In the genomic region with DNA sequence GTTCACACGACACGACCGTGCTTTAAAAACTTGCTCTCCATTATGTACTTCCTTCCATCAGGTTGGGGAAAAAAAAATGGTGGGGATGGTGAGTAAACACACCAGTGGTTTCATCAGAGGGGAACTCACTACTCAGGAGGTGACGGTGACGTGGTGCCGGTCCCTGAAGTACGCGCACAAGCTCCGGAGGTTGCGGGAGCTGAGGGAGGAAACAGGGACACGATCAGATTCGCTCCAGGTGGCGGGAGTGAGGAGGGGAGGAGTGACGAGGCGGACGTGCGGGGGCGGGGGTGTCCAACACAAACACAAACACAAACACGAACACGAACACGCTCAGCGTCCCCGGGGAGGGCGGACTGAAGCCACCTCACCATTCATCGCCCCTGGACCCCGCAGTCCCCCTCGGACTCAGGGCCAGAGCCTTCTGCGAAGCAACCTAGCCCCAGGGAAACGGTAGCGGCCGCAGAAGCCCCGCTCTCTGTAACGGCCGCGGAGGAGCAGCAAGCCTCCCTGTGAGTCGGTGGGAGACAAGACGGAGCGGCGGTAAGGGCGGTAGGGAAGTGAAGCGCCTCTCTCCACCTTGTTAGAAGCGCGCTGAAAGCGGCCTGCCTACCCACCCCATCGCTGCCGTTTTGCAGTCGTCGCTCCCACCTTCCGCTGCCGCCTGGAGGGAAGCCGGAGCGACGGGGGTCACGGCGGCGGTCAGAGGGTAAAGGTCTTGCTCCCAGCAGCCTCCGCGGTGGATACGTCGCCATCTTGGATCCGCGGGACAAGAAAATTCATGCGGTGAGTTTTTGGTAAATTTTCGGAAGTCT, we compare ENCODE assay signal across 1 cellular context.
TF ChIP-seq lines count a peak whose summit lies in the region.

A gene with protein sequence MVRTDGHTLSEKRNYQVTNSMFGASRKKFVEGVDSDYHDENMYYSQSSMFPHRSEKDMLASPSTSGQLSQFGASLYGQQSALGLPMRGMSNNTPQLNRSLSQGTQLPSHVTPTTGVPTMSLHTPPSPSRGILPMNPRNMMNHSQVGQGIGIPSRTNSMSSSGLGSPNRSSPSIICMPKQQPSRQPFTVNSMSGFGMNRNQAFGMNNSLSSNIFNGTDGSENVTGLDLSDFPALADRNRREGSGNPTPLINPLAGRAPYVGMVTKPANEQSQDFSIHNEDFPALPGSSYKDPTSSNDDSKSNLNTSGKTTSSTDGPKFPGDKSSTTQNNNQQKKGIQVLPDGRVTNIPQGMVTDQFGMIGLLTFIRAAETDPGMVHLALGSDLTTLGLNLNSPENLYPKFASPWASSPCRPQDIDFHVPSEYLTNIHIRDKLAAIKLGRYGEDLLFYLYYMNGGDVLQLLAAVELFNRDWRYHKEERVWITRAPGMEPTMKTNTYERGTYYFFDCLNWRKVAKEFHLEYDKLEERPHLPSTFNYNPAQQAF (plus strand): TSS at position 739 of the 815 bp plus-strand sequence. CDS start 34,794 bp downstream, outside the sequence.

TF ChIP-seq in HepG2, 621 proteins besides CTCF, POLR2A, EP300 and RAD21 (continued from another document and continues in another):
- TF ChIP-seq ZNF772 (CRISPR knock-in tag; IDR thresholded peaks at IDR 0.05): peak; percentile 69
- TF ChIP-seq HOXA9 (CRISPR knock-in tag; IDR thresholded peaks at IDR 0.05; ENCODE audit: borderline replicate concordance): no peak
- no peak for TF ChIP-seq ZNF251 (CRISPR knock-in tag; IDR thresholded peaks at IDR 0.05)
- TF ChIP-seq, protein P1, sequence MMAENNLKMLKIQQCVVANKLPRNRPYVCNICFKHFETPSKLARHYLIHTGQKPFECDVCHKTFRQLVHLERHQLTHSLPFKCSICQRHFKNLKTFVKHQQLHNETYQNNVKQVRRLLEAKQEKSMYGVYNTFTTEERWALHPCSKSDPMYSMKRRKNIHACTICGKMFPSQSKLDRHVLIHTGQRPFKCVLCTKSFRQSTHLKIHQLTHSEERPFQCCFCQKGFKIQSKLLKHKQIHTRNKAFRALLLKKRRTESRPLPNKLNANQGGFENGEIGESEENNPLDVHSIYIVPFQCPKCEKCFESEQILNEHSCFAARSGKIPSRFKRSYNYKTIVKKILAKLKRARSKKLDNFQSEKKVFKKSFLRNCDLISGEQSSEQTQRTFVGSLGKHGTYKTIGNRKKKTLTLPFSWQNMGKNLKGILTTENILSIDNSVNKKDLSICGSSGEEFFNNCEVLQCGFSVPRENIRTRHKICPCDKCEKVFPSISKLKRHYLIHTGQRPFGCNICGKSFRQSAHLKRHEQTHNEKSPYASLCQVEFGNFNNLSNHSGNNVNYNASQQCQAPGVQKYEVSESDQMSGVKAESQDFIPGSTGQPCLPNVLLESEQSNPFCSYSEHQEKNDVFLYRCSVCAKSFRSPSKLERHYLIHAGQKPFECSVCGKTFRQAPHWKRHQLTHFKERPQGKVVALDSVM (CRISPR knock-in tag; IDR thresholded peaks at IDR 0.05): 0 out of 2 replicates have a peak, but pooled peaks have one; percentile 35
- 0 out of 2 replicates have a peak, but pooled peaks have one; percentile 81 for TF ChIP-seq ETV6 (CRISPR knock-in tag; conservative IDR thresholded peaks at IDR 0.05)
- TF ChIP-seq, protein P2, sequence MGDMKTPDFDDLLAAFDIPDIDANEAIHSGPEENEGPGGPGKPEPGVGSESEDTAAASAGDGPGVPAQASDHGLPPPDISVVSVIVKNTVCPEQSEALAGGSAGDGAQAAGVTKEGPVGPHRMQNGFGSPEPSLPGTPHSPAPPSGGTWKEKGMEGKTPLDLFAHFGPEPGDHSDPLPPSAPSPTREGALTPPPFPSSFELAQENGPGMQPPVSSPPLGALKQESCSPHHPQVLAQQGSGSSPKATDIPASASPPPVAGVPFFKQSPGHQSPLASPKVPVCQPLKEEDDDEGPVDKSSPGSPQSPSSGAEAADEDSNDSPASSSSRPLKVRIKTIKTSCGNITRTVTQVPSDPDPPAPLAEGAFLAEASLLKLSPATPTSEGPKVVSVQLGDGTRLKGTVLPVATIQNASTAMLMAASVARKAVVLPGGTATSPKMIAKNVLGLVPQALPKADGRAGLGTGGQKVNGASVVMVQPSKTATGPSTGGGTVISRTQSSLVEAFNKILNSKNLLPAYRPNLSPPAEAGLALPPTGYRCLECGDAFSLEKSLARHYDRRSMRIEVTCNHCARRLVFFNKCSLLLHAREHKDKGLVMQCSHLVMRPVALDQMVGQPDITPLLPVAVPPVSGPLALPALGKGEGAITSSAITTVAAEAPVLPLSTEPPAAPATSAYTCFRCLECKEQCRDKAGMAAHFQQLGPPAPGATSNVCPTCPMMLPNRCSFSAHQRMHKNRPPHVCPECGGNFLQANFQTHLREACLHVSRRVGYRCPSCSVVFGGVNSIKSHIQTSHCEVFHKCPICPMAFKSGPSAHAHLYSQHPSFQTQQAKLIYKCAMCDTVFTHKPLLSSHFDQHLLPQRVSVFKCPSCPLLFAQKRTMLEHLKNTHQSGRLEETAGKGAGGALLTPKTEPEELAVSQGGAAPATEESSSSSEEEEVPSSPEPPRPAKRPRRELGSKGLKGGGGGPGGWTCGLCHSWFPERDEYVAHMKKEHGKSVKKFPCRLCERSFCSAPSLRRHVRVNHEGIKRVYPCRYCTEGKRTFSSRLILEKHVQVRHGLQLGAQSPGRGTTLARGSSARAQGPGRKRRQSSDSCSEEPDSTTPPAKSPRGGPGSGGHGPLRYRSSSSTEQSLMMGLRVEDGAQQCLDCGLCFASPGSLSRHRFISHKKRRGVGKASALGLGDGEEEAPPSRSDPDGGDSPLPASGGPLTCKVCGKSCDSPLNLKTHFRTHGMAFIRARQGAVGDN (CRISPR knock-in tag; IDR thresholded peaks at IDR 0.05): peak; percentile 95
- TF ChIP-seq ZNF572 (CRISPR knock-in tag; IDR thresholded peaks at IDR 0.05): no peak
- TF ChIP-seq ZNF577 (CRISPR knock-in tag; IDR thresholded peaks at IDR 0.05; ENCODE audit: borderline replicate concordance, low read depth): no peak
- TF ChIP-seq, protein P3, sequence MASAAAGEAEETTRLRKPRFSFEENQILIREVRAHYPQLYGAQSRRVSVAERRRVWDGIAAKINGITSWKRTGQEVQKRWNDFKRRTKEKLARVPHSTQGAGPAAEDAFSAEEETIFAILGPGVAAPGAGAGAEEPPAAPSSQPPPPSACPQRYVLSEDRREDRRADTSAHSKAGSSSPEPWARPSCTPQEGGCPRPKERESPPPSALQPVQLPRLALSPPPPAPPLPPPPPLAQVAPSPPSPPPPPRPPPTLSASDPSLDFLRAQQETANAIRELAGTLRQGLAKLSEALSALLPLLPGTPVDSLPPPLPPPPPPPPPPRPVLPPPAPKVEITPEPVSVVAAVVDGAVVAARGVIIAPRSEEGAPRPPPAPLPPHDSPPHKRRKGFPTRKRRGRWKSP (CRISPR knock-in tag; IDR thresholded peaks at IDR 0.05): peak; percentile 74; the same call in 1 of the 2 replicates
- TF ChIP-seq, protein P4, sequence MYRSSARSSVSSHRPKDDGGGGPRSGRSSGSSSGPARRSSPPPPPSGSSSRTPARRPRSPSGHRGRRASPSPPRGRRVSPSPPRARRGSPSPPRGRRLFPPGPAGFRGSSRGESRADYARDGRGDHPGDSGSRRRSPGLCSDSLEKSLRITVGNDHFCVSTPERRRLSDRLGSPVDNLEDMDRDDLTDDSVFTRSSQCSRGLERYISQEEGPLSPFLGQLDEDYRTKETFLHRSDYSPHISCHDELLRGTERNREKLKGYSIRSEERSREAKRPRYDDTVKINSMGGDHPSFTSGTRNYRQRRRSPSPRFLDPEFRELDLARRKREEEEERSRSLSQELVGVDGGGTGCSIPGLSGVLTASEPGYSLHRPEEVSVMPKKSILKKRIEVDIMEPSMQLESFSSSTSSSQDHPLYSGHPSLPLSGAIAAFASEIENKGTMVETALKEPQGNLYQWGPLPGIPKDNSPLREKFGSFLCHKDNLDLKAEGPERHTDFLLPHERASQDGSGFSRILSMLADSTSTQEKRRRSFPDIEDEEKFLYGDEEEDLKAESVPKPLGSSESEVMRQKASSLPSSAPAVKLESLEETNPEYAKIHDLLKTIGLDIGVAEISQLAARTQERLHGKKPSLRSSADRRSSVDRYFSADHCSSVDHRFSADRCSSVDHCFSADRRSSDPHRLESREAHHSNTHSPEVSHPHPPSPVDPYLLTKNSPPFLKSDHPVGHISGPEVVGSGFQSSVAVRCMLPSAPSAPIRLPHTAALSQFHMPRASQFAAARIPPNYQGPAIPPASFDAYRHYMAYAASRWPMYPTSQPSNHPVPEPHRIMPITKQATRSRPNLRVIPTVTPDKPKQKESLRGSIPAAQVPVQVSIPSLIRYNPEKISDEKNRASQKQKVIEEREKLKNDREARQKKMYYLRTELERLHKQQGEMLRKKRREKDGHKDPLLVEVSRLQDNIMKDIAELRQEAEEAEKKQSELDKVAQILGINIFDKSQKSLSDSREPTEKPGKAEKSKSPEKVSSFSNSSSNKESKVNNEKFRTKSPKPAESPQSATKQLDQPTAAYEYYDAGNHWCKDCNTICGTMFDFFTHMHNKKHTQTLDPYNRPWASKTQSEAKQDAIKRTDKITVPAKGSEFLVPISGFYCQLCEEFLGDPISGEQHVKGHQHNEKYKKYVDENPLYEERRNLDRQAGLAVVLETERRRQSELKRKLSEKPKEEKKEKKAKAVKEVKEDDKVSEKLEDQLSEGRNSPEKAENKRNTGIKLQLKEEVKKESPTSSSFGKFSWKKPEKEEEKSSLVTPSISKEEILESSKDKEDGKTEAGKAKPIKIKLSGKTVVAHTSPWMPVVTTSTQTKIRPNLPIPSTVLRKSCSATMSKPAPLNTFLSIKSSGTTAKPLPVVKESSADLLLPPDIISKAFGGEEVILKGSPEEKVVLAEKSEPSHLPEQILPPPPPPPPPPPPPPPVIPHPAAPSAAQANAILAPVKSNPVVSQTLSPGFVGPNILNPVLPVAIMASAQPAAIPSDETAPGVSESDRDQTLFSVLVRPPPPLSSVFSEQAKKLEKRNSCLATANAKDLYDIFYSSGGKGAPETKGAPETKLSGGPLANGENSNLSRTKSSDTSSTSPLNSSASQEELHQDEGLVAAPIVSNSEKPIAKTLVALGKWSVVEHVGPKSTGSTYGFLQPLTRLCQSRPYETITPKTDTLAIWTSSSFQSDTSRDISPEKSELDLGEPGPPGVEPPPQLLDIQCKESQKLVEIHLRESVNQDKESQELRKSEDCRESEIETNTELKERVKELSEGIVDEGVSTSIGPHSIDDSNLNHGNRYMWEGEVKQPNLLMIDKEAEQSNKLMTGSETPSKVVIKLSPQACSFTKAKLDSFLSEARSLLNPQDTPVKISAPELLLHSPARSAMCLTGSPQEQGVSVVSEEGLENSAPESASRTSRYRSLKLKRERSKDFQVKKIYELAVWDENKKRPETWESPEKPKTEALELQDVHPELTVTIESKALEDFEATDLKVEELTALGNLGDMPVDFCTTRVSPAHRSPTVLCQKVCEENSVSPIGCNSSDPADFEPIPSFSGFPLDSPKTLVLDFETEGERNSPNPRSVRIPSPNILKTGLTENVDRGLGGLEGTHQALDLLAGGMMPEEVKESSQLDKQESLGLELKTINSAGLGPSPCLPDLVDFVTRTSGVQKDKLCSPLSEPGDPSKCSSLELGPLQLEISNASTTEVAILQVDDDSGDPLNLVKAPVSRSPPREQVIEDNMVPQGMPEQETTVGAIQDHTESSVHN (CRISPR knock-in tag; IDR thresholded peaks at IDR 0.05): no peak
- TF ChIP-seq AKAP8 (CRISPR knock-in tag; IDR thresholded peaks at IDR 0.05): no peak
- TF ChIP-seq, protein P5, sequence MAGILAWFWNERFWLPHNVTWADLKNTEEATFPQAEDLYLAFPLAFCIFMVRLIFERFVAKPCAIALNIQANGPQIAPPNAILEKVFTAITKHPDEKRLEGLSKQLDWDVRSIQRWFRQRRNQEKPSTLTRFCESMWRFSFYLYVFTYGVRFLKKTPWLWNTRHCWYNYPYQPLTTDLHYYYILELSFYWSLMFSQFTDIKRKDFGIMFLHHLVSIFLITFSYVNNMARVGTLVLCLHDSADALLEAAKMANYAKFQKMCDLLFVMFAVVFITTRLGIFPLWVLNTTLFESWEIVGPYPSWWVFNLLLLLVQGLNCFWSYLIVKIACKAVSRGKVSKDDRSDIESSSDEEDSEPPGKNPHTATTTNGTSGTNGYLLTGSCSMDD (CRISPR knock-in tag; IDR thresholded peaks at IDR 0.05): no peak
- TF ChIP-seq, protein P6, sequence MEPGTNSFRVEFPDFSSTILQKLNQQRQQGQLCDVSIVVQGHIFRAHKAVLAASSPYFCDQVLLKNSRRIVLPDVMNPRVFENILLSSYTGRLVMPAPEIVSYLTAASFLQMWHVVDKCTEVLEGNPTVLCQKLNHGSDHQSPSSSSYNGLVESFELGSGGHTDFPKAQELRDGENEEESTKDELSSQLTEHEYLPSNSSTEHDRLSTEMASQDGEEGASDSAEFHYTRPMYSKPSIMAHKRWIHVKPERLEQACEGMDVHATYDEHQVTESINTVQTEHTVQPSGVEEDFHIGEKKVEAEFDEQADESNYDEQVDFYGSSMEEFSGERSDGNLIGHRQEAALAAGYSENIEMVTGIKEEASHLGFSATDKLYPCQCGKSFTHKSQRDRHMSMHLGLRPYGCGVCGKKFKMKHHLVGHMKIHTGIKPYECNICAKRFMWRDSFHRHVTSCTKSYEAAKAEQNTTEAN (CRISPR knock-in tag; conservative IDR thresholded peaks at IDR 0.05): peak; percentile 27; the same call in 1 of the 2 replicates
- no peak for TF ChIP-seq U2AF2 (IDR thresholded peaks at IDR 0.05; ENCODE audit: low read depth, low read length)
- peak; percentile 83; the same call in 1 of the 2 replicates for TF ChIP-seq ZFP41 (CRISPR knock-in tag; IDR thresholded peaks at IDR 0.05; ENCODE audit: borderline replicate concordance)
- TF ChIP-seq ZNF562 (CRISPR knock-in tag; IDR thresholded peaks at IDR 0.05; ENCODE audit: borderline replicate concordance): no peak
- peak; percentile 43; the same call in 1 of the 2 replicates for TF ChIP-seq ZBTB7A (CRISPR knock-in tag; IDR thresholded peaks at IDR 0.05)
- TF ChIP-seq HDAC6 (IDR thresholded peaks at IDR 0.05; ENCODE audit: low read depth, low read length): no peak
- no peak; the same call in 1 of the 2 replicates for TF ChIP-seq ZNF749 (CRISPR knock-in tag; IDR thresholded peaks at IDR 0.05; ENCODE audit: borderline replicate concordance)
- no peak for TF ChIP-seq HNRNPH1 (optimal IDR thresholded peaks at IDR 0.05; ENCODE audit: low read depth, low read length)
- TF ChIP-seq KDM2A (CRISPR knock-in tag; IDR thresholded peaks at IDR 0.05; ENCODE audit: borderline replicate concordance, low read depth): peak; percentile 70
